Comparison of ENCODE assay signal across 8 cellular contexts in the genomic region with DNA sequence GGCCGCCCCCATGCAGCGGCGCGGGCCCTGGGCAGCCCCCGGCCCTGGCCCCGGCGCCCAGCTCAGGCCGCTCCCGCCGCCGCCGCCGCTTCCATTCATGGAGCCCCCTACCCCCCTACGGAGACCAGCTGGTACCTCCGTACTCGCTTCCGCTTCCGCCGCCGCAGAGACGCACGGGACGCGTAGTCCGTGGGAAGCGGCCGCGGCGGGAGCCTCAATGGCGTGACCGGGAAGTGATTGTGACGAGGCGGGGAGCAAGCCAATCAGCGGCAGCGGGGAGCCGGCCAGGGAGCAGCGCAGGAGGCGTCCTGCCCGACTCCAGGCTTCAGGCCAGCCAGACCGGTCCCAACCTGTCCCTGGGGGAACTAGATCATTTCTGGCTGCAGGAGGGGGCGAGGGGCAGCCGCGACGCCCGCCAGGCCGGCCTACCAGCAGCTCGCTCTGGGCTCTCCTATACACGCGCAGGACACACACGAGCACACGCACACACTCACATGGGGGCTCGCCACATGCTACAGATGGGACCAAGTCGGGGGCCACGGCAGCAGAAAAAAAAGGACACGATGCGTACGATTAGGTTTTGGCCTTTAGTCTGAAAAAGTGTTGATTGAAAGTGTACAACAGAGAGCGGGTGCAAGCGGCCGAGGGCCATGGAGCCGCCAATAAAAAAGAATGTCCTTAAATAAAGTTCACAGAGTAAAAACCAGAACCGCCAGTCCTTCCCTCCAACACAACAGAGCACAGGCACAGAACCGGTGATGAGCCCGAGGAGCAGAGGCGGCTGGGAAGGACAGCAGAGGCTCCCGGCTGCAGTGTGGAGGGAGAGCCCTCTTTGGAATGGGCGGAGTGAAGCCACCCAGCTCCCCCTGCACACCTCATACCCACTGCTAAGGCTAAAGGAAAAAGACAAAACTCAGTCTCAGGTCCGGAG. TPM values are rescaled to one million over a fixed set of nuclear protein-coding genes. Genes with fewer than 3 reads are reported as not detected.
A peak's percentile ranks its signal among the peaks of the same experiment; 100 is the strongest.
DNase-seq lines count a peak whose midpoint lies in the region; TF ChIP-seq lines count a peak whose summit lies in the region.

Gene ZNF513 (minus strand): TSS at position 109 of the 931 bp plus-strand sequence. CDS start 208 bp downstream, outside the sequence.

- H2AFZ ChIP-seq in GM23248 = peak within 1 kb of the TSS; percentile 76

- H3K79me2 ChIP-seq in GM23248 (ENCODE audit: insufficient read depth) = peaks cover 40% of the 10 kb centered on the region

- 15 to 17% methylated on average over 61 to 68 of the region's 68 CpGs for WGBS in GM23248 (ENCODE audit: low coverage in 1 of 2, low lambda C conversion rate in 2 of 2, missing lambda C conversion rate in 2 of 2), 2 experiments
- WGBS in stomach, 5 donors = 12 to 32% (median 14%) methylated on average over 31 to 68 of the region's 68 CpGs

- in situ Hi-C loops in GM23248 (cut with MboI) = no loop called here

- peak within 1 kb of the TSS; percentile 96 for H3K4me2 ChIP-seq in GM23248 (ENCODE audit: unreplicated experiment)

- peaks cover 21% of the 10 kb centered on the region for H3K36me3 Mint-ChIP-seq in neural crest cell (ENCODE audit: low read depth)

- H3K4me1 ChIP-seq in GM23248 (ENCODE audit: insufficient read depth) (peaks cover 8% of the 10 kb centered on the region), stomach (peaks cover 23 to 46% (median 41%) of the 10 kb centered on the region in 4 donors)

- H3K36me3 ChIP-seq in GM23248 (ENCODE audit: low read depth) (peaks cover 6% of the 10 kb centered on the region; the same call in 1 of the 2 replicates), stomach (peaks cover 50 to 76% (median 73%) of the 10 kb centered on the region in 4 donors)

- no peaks in the 10 kb centered on the region for H4K20me1 ChIP-seq in GM23248 (ENCODE audit: insufficient read depth)

- peaks cover 36% of the 10 kb centered on the region for H3F3A ChIP-seq in GM23248 (ENCODE audit: insufficient read depth)

- H3K9me3 Mint-ChIP-seq in neural crest cell = no peaks in the 10 kb centered on the region

- H3K27ac ChIP-seq in GM23248 = peak within 1 kb of the TSS; percentile 90
- peak within 1 kb of the TSS; percentile 91 to 99 (median 95) for H3K27ac ChIP-seq in stomach

- H3K9me3 ChIP-seq in GM23248 (ENCODE audit: low read depth) = no peaks in the 10 kb centered on the region
- H3K9me3 ChIP-seq in stomach = no peaks in the 10 kb centered on the region

- H3K4me1 Mint-ChIP-seq in neural crest cell = peaks cover 26% of the 10 kb centered on the region

- TF ChIP-seq CTCF in neural crest cell (conservative IDR thresholded peaks at IDR 0.05) (no peak), stomach (IDR thresholded peaks at IDR 0.05) (no peak)

- TF ChIP-seq POLR2A in stomach (IDR thresholded peaks at IDR 0.05) = no peak

- H3K27me3 Mint-ChIP-seq in neural crest cell (ENCODE audit: low read depth) = peaks cover 10% of the 10 kb centered on the region

- H3K9me2 ChIP-seq in GM23248 (ENCODE audit: insufficient read depth) = no peaks in the 10 kb centered on the region

- H3K9ac ChIP-seq in GM23248 = peak within 1 kb of the TSS; percentile 94

- H3K27ac Mint-ChIP-seq in neural crest cell (ENCODE audit: unreplicated experiment) = peak within 1 kb of the TSS; percentile 99

- intact Hi-C loops in stomach (cut with DNase I; ENCODE audit: low total_unique reads) = no loop called here

- H3K4me3 Mint-ChIP-seq in neural crest cell = peak within 1 kb of the TSS; percentile 94

- no peaks in the 10 kb centered on the region for H3K27me3 ChIP-seq in GM23248 (replicated peaks; ENCODE audit: insufficient read depth)
- H3K27me3 ChIP-seq in stomach = no peaks in the 10 kb centered on the region

- TF ChIP-seq EP300 in stomach (IDR thresholded peaks at IDR 0.05) = peak; percentile 5

- H3K4me3 ChIP-seq in GM23248 (peak within 1 kb of the TSS; percentile 91), stomach (peak within 1 kb of the TSS; percentile 71 to 83 (median 76))

- peak; percentile 93 for DNase-seq in DMS79 treated with DMSO at 0.1 percent for 48 hours (lab: John Stamatoyannopoulos, UW)
- peak; percentile 99 for DNase-seq in GM23248
- DNase-seq in M059J (ENCODE audit: low read depth) = peak; percentile 88
- peak; percentile 92 to 95 for DNase-seq in SHP77 (lab: John Stamatoyannopoulos, UW)
- DNase-seq in activated gamma-delta T cell (lab: John Stamatoyannopoulos, UW) = peak; percentile 84
- DNase-seq in fibroblast of the conjunctiva (ENCODE audit: low read depth) = peak; percentile 86
- peak; percentile 86 for DNase-seq in neural crest cell (ENCODE audit: low read depth, low spot score)
- DNase-seq in stomach = peak; percentile 98

RNA-seq across cellular contexts. Expression of gene ZNF513, which starts in this region (rescaled TPM):
- 6.7 and 9.5 TPM in 2 replicates for total RNA-seq in GM23248 (2014; rRNA removed; shearing (Covaris generic))
- polyA plus RNA-seq in GM23248 (2016; fragmentation: Nextera tagmentation; extraction: Ambion mirVana) (6.0 and 6.6 TPM in 2 replicates), stomach (10 to 100 TPM; 12.4 to 23.6 (median 15.4) TPM)
- total RNA-seq in M059J (2014; rRNA removed; shearing (Covaris generic)) = 3.6 and 7.6 TPM in 2 replicates
- total RNA-seq in neural crest cell (26.5 and 27.9 TPM in 2 replicates), stomach (10 to 100 TPM; 10.3 to 58.9 (median 19.1) TPM)

Comparison
In these comparisons a context has a peak if more than half of its experiments do, and no peak if none do; other contexts are left out.
1. Peak in every context shown above with its lines: DNase-seq, H3K4me3 ChIP-seq and H3K27ac ChIP-seq.